ENCODE assay signal across 1 cellular context in the genomic region with DNA sequence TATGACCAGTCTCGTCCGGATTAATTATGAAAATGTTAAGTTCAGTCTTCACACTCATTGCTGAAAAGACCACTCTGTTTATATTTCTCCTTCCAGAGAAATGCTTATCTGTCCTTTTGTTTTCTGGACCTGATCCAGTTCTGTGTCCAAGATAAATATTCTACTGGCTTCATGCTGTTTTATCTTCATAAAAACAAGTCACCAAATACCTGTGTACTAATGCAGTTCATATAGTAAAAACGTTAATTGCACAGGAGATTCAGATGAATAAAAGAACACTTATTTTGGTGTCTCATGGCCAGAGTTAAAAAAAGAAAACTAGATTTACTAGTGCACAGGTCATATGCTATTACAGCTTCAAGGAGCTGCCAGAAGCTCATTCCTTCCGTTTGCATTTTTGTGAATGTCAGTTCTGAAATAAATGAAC.
A peak's percentile ranks its signal among the peaks of the same experiment; 100 is the strongest.
TF ChIP-seq lines count a peak whose summit lies in the region.

No MANE protein-coding gene starts in this region.

TF ChIP-seq in K562, 482 proteins besides CTCF, POLR2A, EP300 and RAD21 (continues in another document):
- TF ChIP-seq SMARCA4 (IDR thresholded peaks at IDR 0.05), result 0 out of 2 replicates have a peak, but pooled peaks have one; percentile 18
- no peak for TF ChIP-seq ZNF695 (CRISPR knock-in tag; IDR thresholded peaks at IDR 0.05)
- TF ChIP-seq, protein P1, sequence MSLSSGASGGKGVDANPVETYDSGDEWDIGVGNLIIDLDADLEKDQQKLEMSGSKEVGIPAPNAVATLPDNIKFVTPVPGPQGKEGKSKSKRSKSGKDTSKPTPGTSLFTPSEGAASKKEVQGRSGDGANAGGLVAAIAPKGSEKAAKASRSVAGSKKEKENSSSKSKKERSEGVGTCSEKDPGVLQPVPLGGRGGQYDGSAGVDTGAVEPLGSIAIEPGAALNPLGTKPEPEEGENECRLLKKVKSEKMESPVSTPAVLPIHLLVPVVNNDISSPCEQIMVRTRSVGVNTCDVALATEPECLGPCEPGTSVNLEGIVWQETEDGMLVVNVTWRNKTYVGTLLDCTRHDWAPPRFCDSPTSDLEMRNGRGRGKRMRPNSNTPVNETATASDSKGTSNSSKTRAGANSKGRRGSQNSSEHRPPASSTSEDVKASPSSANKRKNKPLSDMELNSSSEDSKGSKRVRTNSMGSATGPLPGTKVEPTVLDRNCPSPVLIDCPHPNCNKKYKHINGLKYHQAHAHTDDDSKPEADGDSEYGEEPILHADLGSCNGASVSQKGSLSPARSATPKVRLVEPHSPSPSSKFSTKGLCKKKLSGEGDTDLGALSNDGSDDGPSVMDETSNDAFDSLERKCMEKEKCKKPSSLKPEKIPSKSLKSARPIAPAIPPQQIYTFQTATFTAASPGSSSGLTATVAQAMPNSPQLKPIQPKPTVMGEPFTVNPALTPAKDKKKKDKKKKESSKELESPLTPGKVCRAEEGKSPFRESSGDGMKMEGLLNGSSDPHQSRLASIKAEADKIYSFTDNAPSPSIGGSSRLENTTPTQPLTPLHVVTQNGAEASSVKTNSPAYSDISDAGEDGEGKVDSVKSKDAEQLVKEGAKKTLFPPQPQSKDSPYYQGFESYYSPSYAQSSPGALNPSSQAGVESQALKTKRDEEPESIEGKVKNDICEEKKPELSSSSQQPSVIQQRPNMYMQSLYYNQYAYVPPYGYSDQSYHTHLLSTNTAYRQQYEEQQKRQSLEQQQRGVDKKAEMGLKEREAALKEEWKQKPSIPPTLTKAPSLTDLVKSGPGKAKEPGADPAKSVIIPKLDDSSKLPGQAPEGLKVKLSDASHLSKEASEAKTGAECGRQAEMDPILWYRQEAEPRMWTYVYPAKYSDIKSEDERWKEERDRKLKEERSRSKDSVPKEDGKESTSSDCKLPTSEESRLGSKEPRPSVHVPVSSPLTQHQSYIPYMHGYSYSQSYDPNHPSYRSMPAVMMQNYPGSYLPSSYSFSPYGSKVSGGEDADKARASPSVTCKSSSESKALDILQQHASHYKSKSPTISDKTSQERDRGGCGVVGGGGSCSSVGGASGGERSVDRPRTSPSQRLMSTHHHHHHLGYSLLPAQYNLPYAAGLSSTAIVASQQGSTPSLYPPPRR (CRISPR knock-in tag; IDR thresholded peaks at IDR 0.05; ENCODE audit: borderline replicate concordance), result no peak
- TF ChIP-seq ARID1B (IDR thresholded peaks at IDR 0.05), result peak; percentile 39; the same call in 1 of the 2 replicates
- no peak for TF ChIP-seq ZNF24 (IDR thresholded peaks at IDR 0.05)
- TF ChIP-seq, protein P2, sequence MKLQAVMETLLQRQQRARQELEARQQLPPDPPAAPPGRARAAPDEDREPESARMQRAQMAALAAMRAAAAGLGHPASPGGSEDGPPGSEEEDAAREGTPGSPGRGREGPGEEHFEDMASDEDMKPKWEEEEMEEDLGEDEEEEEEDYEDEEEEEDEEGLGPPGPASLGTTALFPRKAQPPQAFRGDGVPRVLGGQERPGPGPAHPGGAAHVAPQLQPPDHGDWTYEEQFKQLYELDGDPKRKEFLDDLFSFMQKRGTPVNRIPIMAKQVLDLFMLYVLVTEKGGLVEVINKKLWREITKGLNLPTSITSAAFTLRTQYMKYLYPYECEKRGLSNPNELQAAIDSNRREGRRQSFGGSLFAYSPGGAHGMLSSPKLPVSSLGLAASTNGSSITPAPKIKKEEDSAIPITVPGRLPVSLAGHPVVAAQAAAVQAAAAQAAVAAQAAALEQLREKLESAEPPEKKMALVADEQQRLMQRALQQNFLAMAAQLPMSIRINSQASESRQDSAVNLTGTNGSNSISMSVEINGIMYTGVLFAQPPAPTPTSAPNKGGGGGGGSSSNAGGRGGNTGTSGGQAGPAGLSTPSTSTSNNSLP (IDR thresholded peaks at IDR 0.05; ENCODE audit: borderline replicate concordance, low read depth, low read length), result no peak
- no peak for TF ChIP-seq PCBP1 (IDR thresholded peaks at IDR 0.05; ENCODE audit: low read depth, low read length, poor library complexity, severe bottlenecking)
- TF ChIP-seq ZBED1 (IDR thresholded peaks at IDR 0.05), result no peak
- TF ChIP-seq ZKSCAN3 (CRISPR knock-in tag; IDR thresholded peaks at IDR 0.05), result no peak
- TF ChIP-seq DIDO1 (tag; IDR thresholded peaks at IDR 0.05; ENCODE audit: low read depth), result no peak
- no peak for TF ChIP-seq E2F1 (CRISPR knock-in tag; IDR thresholded peaks at IDR 0.05)
- no peak for TF ChIP-seq FOSL1 (tag; conservative IDR thresholded peaks at IDR 0.05)
- TF ChIP-seq RNF2 (IDR thresholded peaks at IDR 0.05), result no peak
- TF ChIP-seq SUPT5H (IDR thresholded peaks at IDR 0.05), result no peak
- no peak for TF ChIP-seq ZNF586 (CRISPR knock-in tag; conservative IDR thresholded peaks at IDR 0.05)
- TF ChIP-seq ZNF347 (CRISPR knock-in tag; IDR thresholded peaks at IDR 0.05; ENCODE audit: low read depth), result no peak
- peak; percentile 10; the same call in 1 of the 2 replicates for TF ChIP-seq DPF2 (IDR thresholded peaks at IDR 0.05)
- TF ChIP-seq RHOXF2B (CRISPR knock-in tag; conservative IDR thresholded peaks at IDR 0.05), result no peak
- peak; percentile 78 for TF ChIP-seq NFIC (IDR thresholded peaks at IDR 0.05)
- no peak for TF ChIP-seq POLR2AphosphoS5 (IDR thresholded peaks at IDR 0.05; ENCODE audit: control insufficient read depth, insufficient read depth, low read depth, low read length)
- no peak for TF ChIP-seq NONO (IDR thresholded peaks at IDR 0.05; ENCODE audit: low read depth in 2 of 2, low read length in 1 of 2)
- TF ChIP-seq SMAD3 (CRISPR knock-in tag; conservative IDR thresholded peaks at IDR 0.05), result no peak
- no peak for TF ChIP-seq ZBTB1 (CRISPR knock-in tag; IDR thresholded peaks at IDR 0.05; ENCODE audit: borderline replicate concordance, low read depth)
- TF ChIP-seq ZBTB26 (CRISPR knock-in tag; IDR thresholded peaks at IDR 0.05), result no peak
- TF ChIP-seq SOX6 (IDR thresholded peaks at IDR 0.05), result peak; percentile 41; the same call in 1 of the 2 replicates
- TF ChIP-seq USF1 (CRISPR knock-in tag; IDR thresholded peaks at IDR 0.05), result no peak
- no peak for TF ChIP-seq SMARCA5 (IDR thresholded peaks at IDR 0.05)
- no peak for TF ChIP-seq ZNF511 (CRISPR knock-in tag; IDR thresholded peaks at IDR 0.05)
- no peak for TF ChIP-seq ZNF217 (CRISPR knock-in tag; IDR thresholded peaks at IDR 0.05)
- no peak for TF ChIP-seq XRCC3 (IDR thresholded peaks at IDR 0.05)
- TF ChIP-seq HDAC3 (IDR thresholded peaks at IDR 0.05; ENCODE audit: borderline replicate concordance, partially characterized antibody), result no peak
- TF ChIP-seq HDAC6 (IDR thresholded peaks at IDR 0.05; ENCODE audit: low read depth, low read length), result no peak
- TF ChIP-seq NRF1 (conservative IDR thresholded peaks at IDR 0.05 in 1 of 2, IDR thresholded peaks at IDR 0.05 in 1 of 2), result no peak
- TF ChIP-seq, protein P3, sequence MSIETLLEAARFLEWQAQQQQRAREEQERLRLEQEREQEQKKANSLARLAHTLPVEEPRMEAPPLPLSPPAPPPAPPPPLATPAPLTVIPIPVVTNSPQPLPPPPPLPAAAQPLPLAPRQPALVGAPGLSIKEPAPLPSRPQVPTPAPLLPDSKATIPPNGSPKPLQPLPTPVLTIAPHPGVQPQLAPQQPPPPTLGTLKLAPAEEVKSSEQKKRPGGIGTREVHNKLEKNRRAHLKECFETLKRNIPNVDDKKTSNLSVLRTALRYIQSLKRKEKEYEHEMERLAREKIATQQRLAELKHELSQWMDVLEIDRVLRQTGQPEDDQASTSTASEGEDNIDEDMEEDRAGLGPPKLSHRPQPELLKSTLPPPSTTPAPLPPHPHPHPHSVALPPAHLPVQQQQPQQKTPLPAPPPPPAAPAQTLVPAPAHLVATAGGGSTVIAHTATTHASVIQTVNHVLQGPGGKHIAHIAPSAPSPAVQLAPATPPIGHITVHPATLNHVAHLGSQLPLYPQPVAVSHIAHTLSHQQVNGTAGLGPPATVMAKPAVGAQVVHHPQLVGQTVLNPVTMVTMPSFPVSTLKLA (conservative IDR thresholded peaks at IDR 0.05), result no peak
- TF ChIP-seq CUX1 (CRISPR knock-in tag; IDR thresholded peaks at IDR 0.05), result no peak
- TF ChIP-seq, protein P4, sequence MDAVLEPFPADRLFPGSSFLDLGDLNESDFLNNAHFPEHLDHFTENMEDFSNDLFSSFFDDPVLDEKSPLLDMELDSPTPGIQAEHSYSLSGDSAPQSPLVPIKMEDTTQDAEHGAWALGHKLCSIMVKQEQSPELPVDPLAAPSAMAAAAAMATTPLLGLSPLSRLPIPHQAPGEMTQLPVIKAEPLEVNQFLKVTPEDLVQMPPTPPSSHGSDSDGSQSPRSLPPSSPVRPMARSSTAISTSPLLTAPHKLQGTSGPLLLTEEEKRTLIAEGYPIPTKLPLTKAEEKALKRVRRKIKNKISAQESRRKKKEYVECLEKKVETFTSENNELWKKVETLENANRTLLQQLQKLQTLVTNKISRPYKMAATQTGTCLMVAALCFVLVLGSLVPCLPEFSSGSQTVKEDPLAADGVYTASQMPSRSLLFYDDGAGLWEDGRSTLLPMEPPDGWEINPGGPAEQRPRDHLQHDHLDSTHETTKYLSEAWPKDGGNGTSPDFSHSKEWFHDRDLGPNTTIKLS (IDR thresholded peaks at IDR 0.05; ENCODE audit: borderline replicate concordance, low read depth), result no peak
- TF ChIP-seq PPARD (CRISPR knock-in tag; IDR thresholded peaks at IDR 0.05), result no peak
- no peak for TF ChIP-seq ZNF165 (CRISPR knock-in tag; IDR thresholded peaks at IDR 0.05; ENCODE audit: borderline replicate concordance)
- TF ChIP-seq ADNP (tag; IDR thresholded peaks at IDR 0.05), result no peak
- TF ChIP-seq TAF7 (tag; IDR thresholded peaks at IDR 0.05), result no peak
